Comparison of ENCODE assay signal across 8 cellular contexts in the genomic region with DNA sequence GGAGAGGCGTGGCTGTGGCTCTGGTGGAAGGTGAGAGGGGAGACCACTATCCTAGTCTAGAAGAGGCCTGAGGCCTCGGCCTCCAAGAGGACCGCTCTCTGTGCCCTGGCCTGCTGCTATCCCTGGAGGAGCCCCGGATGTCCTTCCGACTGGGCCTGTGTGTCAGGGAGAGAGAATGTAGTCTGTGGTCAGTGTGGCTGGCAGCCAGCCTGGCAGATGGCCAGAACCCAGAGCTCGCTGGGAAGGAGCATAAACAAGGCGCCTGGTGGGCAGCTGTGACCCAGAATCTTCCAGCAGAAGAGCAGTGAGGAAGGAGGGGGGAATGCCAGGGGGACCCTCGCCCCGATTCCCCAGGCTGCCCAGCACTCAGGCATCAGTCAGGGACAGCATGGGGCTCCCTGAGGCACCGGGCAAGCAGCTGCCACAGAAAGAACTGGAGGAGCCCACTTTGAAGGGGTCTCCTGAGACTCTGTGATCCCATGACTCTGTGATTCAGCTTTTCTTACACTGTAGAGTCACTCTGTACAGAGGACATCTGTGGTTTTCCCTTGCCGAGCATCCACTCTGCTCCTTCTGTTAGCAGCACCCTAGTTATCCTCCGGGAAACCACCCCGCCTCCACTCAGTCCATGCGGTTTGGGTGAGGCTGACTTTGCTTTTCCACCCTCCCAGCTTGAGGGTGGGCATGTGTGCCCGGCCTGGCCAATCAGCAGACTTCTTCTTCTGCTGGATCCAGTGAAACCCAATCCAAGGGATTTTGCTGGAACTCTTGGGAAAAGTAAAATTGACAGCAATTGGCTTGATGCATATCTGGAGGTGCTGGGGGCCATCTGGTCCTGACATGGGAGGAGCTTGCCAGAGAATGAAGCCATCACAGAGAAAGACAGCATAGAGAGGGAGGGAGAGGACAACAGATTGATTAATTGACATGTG. TPM values are rescaled to one million over a fixed set of nuclear protein-coding genes. Genes with fewer than 3 reads are reported as not detected.
DNase-seq lines count a peak whose midpoint lies in the region; ATAC-seq and TF ChIP-seq lines count a peak whose summit lies in the region.

No MANE protein-coding gene starts in this region.

- H3K27me3 ChIP-seq in esophagus squamous epithelium (no peaks in the 10 kb centered on the region), tibial nerve (no peaks in the 10 kb centered on the region)

- POLR2A ChIA-PET in AG04449 (lab: Yijun Ruan, JAX), result interaction anchor here (0.7 to 1.4 kb wide), 5 partner anchors 21 to 235 kb away, joined by 3 to 8 read pairs (median 4); a partner anchor contains a TSS

- whole genome bisulfite sequencing in esophagus squamous epithelium, 2 donors, result 38 to 40% methylated on average over 5 to 8 of the region's 15 CpGs
- WGBS in tibial nerve, 2 donors, result 7 to 8% methylated on average over 8 to 15 of the region's 15 CpGs

- no peak for TF ChIP-seq CTCF in AG04449 (IDR thresholded peaks at IDR 0.05; ENCODE audit: insufficient read depth, low read length, missing control alignments)
- no peak for TF ChIP-seq CTCF in HFFc6 (IDR thresholded peaks at IDR 0.05)
- TF ChIP-seq CTCF in esophagus squamous epithelium (IDR thresholded peaks at IDR 0.05), result no peak
- peak in 1 of 5 experiments; percentile 24 for TF ChIP-seq CTCF in tibial nerve (IDR thresholded peaks at IDR 0.05)

- peak in 1 of 2 donors; percentile 75 for TF ChIP-seq EP300 in tibial nerve (IDR thresholded peaks at IDR 0.05)

- peaks cover 3% of the 10 kb centered on the region for H3K27me3 Mint-ChIP-seq in HFFc6 (ENCODE audit: insufficient read depth)

- H3K27ac ChIP-seq in esophagus squamous epithelium, result peak overlapping the region; percentile 32 to 88 (median 76)
- H3K27ac ChIP-seq in tibial nerve, result peak overlapping the region; percentile 82 to 96 (median 84)

- TF ChIP-seq POLR2A in esophagus squamous epithelium (IDR thresholded peaks at IDR 0.05) (no peak), tibial nerve (IDR thresholded peaks at IDR 0.05) (peak in 1 of 2 donors; percentile 40)

- ATAC-seq in HG03095 (IDR thresholded peaks at IDR 0.05; ENCODE audit: unreplicated experiment) (no peak), HG03571 (IDR thresholded peaks at IDR 0.05; ENCODE audit: unreplicated experiment) (no peak)

- no peaks in the 10 kb centered on the region for H3K36me3 Mint-ChIP-seq in HFFc6 (ENCODE audit: low read depth)

- no peaks in the 10 kb centered on the region for H3K36me3 ChIP-seq in esophagus squamous epithelium
- no peaks in the 10 kb centered on the region for H3K36me3 ChIP-seq in tibial nerve

- CTCF ChIA-PET in AG04449 (lab: Yijun Ruan, JAX), result interaction anchor here (1.0 to 2.7 kb wide), 5 partner anchors 11 to 180 kb away, joined by 3 to 9 read pairs (median 3); no protein-coding TSS in a partner anchor

- intact Hi-C loops in esophagus squamous epithelium (cut with DNase I), result no loop called here

- H3K4me1 Mint-ChIP-seq in HFFc6 (ENCODE audit: low read depth), result peaks cover 62% of the 10 kb centered on the region

- H3K4me3 Mint-ChIP-seq in HFFc6, result peak overlapping the region; percentile 83

- peak overlapping the region; percentile 97 for H3K27ac Mint-ChIP-seq in HFFc6

- no peaks in the 10 kb centered on the region for H3K9me3 Mint-ChIP-seq in HFFc6

- H3K4me1 ChIP-seq in esophagus squamous epithelium (peaks cover 6 to 34% (median 21%) of the 10 kb centered on the region in 3 donors), tibial nerve (peaks cover 0 to 46% (median 14%) of the 10 kb centered on the region in 4 donors)

- H3K9me3 ChIP-seq in esophagus squamous epithelium, result no peaks in the 10 kb centered on the region
- no peaks in the 10 kb centered on the region for H3K9me3 ChIP-seq in tibial nerve

- DNase-seq in AG04449 (ENCODE audit: low read depth, low spot score) (peak; percentile 94), HFFc6 (peak; percentile 99), SK-N-DZ (ENCODE audit: low spot score) (peak; percentile 99), esophagus squamous epithelium (lab: John Stamatoyannopoulos, UW) (peak; percentile 15), midbrain (lab: John Stamatoyannopoulos, UW) (peak; percentile 90), tibial nerve (ENCODE audit: low spot score in 2 of 2) (peak; percentile 78 to 79)

- H3K4me3 ChIP-seq in AG04449 (ENCODE audit: low read depth, low read length) (peak overlapping the region; percentile 48), esophagus squamous epithelium (peak overlapping the region in 1 of 4 donors; percentile 45), tibial nerve (peak overlapping the region in 2 of 4 donors; percentile 14 to 42)

RNA-seq across cellular contexts. Expression of a gene that starts 46.2 kb away (rescaled TPM):
- total RNA-seq in HFFc6 (2021; fragmentation: NEBNext Ultra II Directional; extraction: Animal tissue kit (Norgen Biotek cat#: 25700)), result 10 to 100 TPM; 11.3 to 12.7 (median 12.3) TPM
- polyA plus RNA-seq in SK-N-DZ (2014; cell fraction: cytosol; rRNA removed), result 29.7 and 38.6 TPM in 2 replicates
- 28.4 and 33.5 TPM in 2 replicates for polyA plus RNA-seq in SK-N-DZ (2014; cell fraction: nucleus; rRNA removed)
- total RNA-seq in esophagus squamous epithelium, result 10 to 100 TPM; 15.3 to 20.8 (median 17.1) TPM
- 10 to 100 TPM; 51.0 to 81.6 (median 58.2) TPM for total RNA-seq in tibial nerve

Comparison
In these comparisons a context has a peak if more than half of its experiments do, and no peak if none do; other contexts are left out.
1. DNase-seq: peak in every context shown above with its lines; median percentile 99 in HFFc6; 99 in SK-N-DZ; 94 in AG04449; 90 in midbrain; 78 in tibial nerve; 15 in esophagus squamous epithelium.